ENCODE assay signal across 8 cellular contexts in the genomic region with DNA sequence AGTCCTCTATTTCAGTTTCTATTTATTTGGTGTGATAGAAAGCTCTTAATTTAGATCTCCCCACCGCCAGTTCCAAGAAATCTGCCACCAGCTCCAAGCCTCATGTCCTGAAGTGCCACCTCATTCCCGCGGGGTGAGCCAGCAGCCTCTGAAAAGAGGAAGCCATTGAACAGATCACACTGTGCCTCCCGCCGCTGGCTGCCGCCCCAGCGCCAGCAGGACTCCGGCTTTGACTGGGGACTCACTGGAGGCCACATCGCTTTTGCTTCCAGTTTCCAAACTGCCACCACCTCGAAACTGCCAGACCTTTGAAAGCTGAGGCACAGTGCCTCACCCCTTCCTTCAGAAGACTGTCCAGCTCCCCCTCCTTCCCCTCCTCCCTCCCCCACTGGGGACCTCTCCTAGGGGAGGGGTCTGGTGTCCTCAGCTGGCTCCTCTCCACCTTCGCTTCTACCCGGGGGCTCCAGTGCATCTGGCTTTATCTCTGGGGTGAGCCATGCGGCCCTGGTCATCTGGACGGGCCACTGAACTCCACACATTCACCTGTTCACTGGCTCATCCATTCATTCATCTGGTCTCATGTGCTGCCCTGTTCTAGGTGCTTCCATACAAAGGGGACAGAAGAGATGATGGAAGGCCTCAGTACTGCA. TPM values are rescaled to one million over a fixed set of nuclear protein-coding genes. Genes with fewer than 3 reads are reported as not detected.
A peak's percentile ranks its signal among the peaks of the same experiment; 100 is the strongest.
DNase-seq lines count a peak whose midpoint lies in the region; ATAC-seq and TF ChIP-seq lines count a peak whose summit lies in the region.

No MANE protein-coding gene starts in this region.

- CTCF ChIA-PET in CD8-positive, alpha-beta T cell (lab: Charles Lee) = interaction anchor here (1.3 kb wide), 2 partner anchors 9 to 13 kb away, joined by 3 to 4 read pairs; no protein-coding TSS in a partner anchor

- no peaks in the 10 kb centered on the region for H3K9me3 ChIP-seq in CD8-positive, alpha-beta T cell (ENCODE audit: low read length)

- H3K9me3 Mint-ChIP-seq in CD8-positive, alpha-beta T cell = no peaks in the 10 kb centered on the region

- H3K4me1 Mint-ChIP-seq in CD8-positive, alpha-beta T cell (ENCODE audit: low read depth) = peaks cover 13% of the 10 kb centered on the region

- ATAC-seq in CD8-positive, alpha-beta T cell = no peak
- ATAC-seq in GM19043 (IDR thresholded peaks at IDR 0.05; ENCODE audit: low read depth, unreplicated experiment) (peak; percentile 56), HG03139 (IDR thresholded peaks at IDR 0.05; ENCODE audit: unreplicated experiment) (peak; percentile 46), Right ventricle myocardium inferior (peak; percentile 94)

- H3K36me3 Mint-ChIP-seq in CD8-positive, alpha-beta T cell = peaks cover 12% of the 10 kb centered on the region

- no peak overlapping the region for H3K27ac ChIP-seq in CD8-positive, alpha-beta T cell (ENCODE audit: low read depth, low read length)
- H3K27ac ChIP-seq in rectal smooth muscle tissue (ENCODE audit: low read depth, low read length) = no peak overlapping the region

- TF ChIP-seq CTCF in CD8-positive, alpha-beta T cell (IDR thresholded peaks at IDR 0.05) = no peak

- H3K27me3 ChIP-seq in CD8-positive, alpha-beta T cell (ENCODE audit: insufficient read depth, low read length) = no peaks in the 10 kb centered on the region
- H3K27me3 ChIP-seq in rectal smooth muscle tissue (ENCODE audit: control insufficient read depth, insufficient read depth, low read length) = no peaks in the 10 kb centered on the region

- peak overlapping the region; percentile 32 for H3K27ac Mint-ChIP-seq in CD8-positive, alpha-beta T cell

- H3K27me3 Mint-ChIP-seq in CD8-positive, alpha-beta T cell (ENCODE audit: low read depth) = peaks cover 2% of the 10 kb centered on the region

- no peak overlapping the region for H3K4me3 ChIP-seq in CD8-positive, alpha-beta T cell (ENCODE audit: low read depth, low read length)
- peak overlapping the region; percentile 33 for H3K4me3 ChIP-seq in rectal smooth muscle tissue (ENCODE audit: low read length)

- no peak overlapping the region for H3K4me3 Mint-ChIP-seq in CD8-positive, alpha-beta T cell

- H3K36me3 ChIP-seq in CD8-positive, alpha-beta T cell (ENCODE audit: insufficient read depth, low read length) = no peaks in the 10 kb centered on the region
- H3K36me3 ChIP-seq in rectal smooth muscle tissue (ENCODE audit: control insufficient read depth, insufficient read depth, low read length) = no peaks in the 10 kb centered on the region

- no peak for DNase-seq in CD8-positive, alpha-beta T cell
- DNase-seq in UCSD-AML1 (lab: John Stamatoyannopoulos, UW; ENCODE audit: unreplicated experiment) = peak; percentile 82
- peak; percentile 92 for DNase-seq in Right ventricle myocardium inferior (ENCODE audit: missing footprints)
- DNase-seq in NCI-H187 treated with DMSO at 0.1 percent for 48 hours (lab: John Stamatoyannopoulos, UW) = no peak
- DNase-seq in T1000 (lab: John Stamatoyannopoulos, UW) = no peak

- POLR2A ChIA-PET in CD8-positive, alpha-beta T cell (lab: Charles Lee) = interaction anchor here (0.5 kb wide), 1 partner anchor 11 kb away, joined by 4 read pairs; no protein-coding TSS in a partner anchor

- intact Hi-C loops in CD8-positive, alpha-beta T cell (cut with DNase I, micrococcal nuclease) = no loop called here
- intact Hi-C loops in Right ventricle myocardium inferior (cut with DNase I) = no loop called here

- no peak overlapping the region for H3K9ac ChIP-seq in rectal smooth muscle tissue (ENCODE audit: low read length)

- H3K4me1 ChIP-seq in CD8-positive, alpha-beta T cell (ENCODE audit: insufficient read depth, low read length) = peaks cover 12% of the 10 kb centered on the region
- no peaks in the 10 kb centered on the region for H3K4me1 ChIP-seq in rectal smooth muscle tissue (ENCODE audit: control insufficient read depth, insufficient read depth, low read length)

RNA-seq across cellular contexts. Expression of a gene that starts 59.0 kb away (rescaled TPM):
- 10 to 100 TPM; 37.4 to 39.4 TPM for total RNA-seq in CD8-positive, alpha-beta T cell
- total RNA-seq in Right ventricle myocardium inferior = 49.7 TPM

Comparison
In these comparisons a context has a peak if more than half of its experiments do, and no peak if none do; other contexts are left out.
1. DNase-seq: peak in UCSD-AML1 (single experiment) and Right ventricle myocardium inferior (single experiment); none in CD8-positive, alpha-beta T cell (0 of 7), NCI-H187 treated with DMSO at 0.1 percent for 48 hours (single experiment) and T1000 (single experiment).